1 cellular context compared by ENCODE assay signal in the genomic region with DNA sequence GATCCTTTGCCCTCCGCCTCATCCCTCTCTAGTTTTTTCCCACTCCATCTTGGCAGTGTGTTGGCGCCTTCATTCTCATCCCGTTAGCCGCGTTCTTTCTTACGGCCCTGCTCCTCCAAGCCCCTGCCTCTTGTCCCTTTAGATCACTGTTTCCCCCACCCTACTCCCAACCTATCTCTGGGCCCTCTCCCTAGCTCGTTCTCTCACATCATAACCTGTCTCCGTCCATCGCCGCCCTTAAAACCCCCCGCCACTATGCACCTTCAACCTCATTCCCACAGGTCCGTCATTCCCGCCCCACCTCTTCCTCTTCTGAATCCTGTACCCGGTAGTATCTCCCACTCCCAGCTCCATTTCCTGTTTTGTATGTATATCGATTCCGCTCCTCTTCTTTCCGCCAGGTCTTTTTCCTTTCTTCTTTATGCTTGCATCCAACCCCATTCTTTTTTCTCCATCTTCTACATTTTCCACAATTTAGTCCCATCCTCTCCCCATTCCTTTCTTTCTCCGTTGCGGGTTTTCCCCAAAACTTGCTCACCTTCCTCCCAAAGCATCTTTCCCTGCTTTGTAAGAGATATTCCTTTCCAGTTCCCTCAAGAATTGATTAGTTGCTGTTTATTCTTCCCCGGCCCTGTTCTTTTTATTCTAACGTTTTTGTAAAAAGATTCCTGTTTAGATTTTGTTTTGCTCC.
A peak's percentile ranks its signal among the peaks of the same experiment; 100 is the strongest.
TF ChIP-seq lines count a peak whose summit lies in the region.

No MANE protein-coding gene starts in this region.

TF ChIP-seq in HepG2, 621 proteins besides CTCF, POLR2A, EP300 and RAD21 (continued from another document and continues in another):
- peak; percentile 74; the same call in 1 of the 2 replicates for TF ChIP-seq SIN3A (IDR thresholded peaks at IDR 0.05; ENCODE audit: borderline replicate concordance, low read depth, low read length)
- TF ChIP-seq MAFG (CRISPR knock-in tag; IDR thresholded peaks at IDR 0.05): no peak
- no peak for TF ChIP-seq SMAD1 (CRISPR knock-in tag; IDR thresholded peaks at IDR 0.05; ENCODE audit: borderline replicate concordance, low read depth)
- TF ChIP-seq, protein P1, sequence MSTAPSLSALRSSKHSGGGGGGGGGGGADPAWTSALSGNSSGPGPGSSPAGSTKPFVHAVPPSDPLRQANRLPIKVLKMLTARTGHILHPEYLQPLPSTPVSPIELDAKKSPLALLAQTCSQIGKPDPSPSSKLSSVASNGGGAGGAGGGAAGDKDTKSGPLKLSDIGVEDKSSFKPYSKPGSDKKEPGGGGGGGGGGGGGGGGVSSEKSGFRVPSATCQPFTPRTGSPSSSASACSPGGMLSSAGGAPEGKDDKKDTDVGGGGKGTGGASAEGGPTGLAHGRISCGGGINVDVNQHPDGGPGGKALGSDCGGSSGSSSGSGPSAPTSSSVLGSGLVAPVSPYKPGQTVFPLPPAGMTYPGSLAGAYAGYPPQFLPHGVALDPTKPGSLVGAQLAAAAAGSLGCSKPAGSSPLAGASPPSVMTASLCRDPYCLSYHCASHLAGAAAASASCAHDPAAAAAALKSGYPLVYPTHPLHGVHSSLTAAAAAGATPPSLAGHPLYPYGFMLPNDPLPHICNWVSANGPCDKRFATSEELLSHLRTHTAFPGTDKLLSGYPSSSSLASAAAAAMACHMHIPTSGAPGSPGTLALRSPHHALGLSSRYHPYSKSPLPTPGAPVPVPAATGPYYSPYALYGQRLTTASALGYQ (CRISPR knock-in tag; IDR thresholded peaks at IDR 0.05): no peak
- no peak for TF ChIP-seq ZNF501 (CRISPR knock-in tag; IDR thresholded peaks at IDR 0.05)
- TF ChIP-seq ZNF569 (CRISPR knock-in tag; IDR thresholded peaks at IDR 0.05; ENCODE audit: borderline replicate concordance): no peak
- no peak for TF ChIP-seq ZNF510 (CRISPR knock-in tag; IDR thresholded peaks at IDR 0.05; ENCODE audit: low read depth)
- TF ChIP-seq ZNF207 (IDR thresholded peaks at IDR 0.05; ENCODE audit: borderline replicate concordance): no peak
- TF ChIP-seq PLRG1 (conservative IDR thresholded peaks at IDR 0.05): no peak
- TF ChIP-seq, protein P2, sequence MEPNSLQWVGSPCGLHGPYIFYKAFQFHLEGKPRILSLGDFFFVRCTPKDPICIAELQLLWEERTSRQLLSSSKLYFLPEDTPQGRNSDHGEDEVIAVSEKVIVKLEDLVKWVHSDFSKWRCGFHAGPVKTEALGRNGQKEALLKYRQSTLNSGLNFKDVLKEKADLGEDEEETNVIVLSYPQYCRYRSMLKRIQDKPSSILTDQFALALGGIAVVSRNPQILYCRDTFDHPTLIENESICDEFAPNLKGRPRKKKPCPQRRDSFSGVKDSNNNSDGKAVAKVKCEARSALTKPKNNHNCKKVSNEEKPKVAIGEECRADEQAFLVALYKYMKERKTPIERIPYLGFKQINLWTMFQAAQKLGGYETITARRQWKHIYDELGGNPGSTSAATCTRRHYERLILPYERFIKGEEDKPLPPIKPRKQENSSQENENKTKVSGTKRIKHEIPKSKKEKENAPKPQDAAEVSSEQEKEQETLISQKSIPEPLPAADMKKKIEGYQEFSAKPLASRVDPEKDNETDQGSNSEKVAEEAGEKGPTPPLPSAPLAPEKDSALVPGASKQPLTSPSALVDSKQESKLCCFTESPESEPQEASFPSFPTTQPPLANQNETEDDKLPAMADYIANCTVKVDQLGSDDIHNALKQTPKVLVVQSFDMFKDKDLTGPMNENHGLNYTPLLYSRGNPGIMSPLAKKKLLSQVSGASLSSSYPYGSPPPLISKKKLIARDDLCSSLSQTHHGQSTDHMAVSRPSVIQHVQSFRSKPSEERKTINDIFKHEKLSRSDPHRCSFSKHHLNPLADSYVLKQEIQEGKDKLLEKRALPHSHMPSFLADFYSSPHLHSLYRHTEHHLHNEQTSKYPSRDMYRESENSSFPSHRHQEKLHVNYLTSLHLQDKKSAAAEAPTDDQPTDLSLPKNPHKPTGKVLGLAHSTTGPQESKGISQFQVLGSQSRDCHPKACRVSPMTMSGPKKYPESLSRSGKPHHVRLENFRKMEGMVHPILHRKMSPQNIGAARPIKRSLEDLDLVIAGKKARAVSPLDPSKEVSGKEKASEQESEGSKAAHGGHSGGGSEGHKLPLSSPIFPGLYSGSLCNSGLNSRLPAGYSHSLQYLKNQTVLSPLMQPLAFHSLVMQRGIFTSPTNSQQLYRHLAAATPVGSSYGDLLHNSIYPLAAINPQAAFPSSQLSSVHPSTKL (CRISPR knock-in tag; IDR thresholded peaks at IDR 0.05): no peak
- no peak for TF ChIP-seq ARID3A (IDR thresholded peaks at IDR 0.05; ENCODE audit: low read depth, low read length)
- TF ChIP-seq HES4 (CRISPR knock-in tag; IDR thresholded peaks at IDR 0.05; ENCODE audit: borderline replicate concordance): 0 out of 2 replicates have a peak, but pooled peaks have one; percentile 12
- no peak for TF ChIP-seq SSRP1 (CRISPR knock-in tag; IDR thresholded peaks at IDR 0.05)
- no peak for TF ChIP-seq ZNF331 (CRISPR knock-in tag; IDR thresholded peaks at IDR 0.05)
- no peak for TF ChIP-seq POLR2AphosphoS2 (IDR thresholded peaks at IDR 0.05; ENCODE audit: low read depth, low read length)
- TF ChIP-seq, protein P3, sequence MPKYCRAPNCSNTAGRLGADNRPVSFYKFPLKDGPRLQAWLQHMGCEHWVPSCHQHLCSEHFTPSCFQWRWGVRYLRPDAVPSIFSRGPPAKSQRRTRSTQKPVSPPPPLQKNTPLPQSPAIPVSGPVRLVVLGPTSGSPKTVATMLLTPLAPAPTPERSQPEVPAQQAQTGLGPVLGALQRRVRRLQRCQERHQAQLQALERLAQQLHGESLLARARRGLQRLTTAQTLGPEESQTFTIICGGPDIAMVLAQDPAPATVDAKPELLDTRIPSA (CRISPR knock-in tag; IDR thresholded peaks at IDR 0.05; ENCODE audit: borderline replicate concordance): no peak
- no peak for TF ChIP-seq USF2 (IDR thresholded peaks at IDR 0.05; ENCODE audit: low read depth, low read length)
- TF ChIP-seq USF2 (CRISPR knock-in tag; IDR thresholded peaks at IDR 0.05; ENCODE audit: borderline replicate concordance): no peak
- no peak for TF ChIP-seq ZNF382 (CRISPR knock-in tag; IDR thresholded peaks at IDR 0.05; ENCODE audit: borderline replicate concordance)
- TF ChIP-seq ZFP1 (CRISPR knock-in tag; IDR thresholded peaks at IDR 0.05): no peak
- TF ChIP-seq ZSCAN21 (CRISPR knock-in tag; IDR thresholded peaks at IDR 0.05; ENCODE audit: borderline replicate concordance): no peak
- no peak for TF ChIP-seq AKAP8 (CRISPR knock-in tag; IDR thresholded peaks at IDR 0.05)
- no peak for TF ChIP-seq ZFP37 (CRISPR knock-in tag; IDR thresholded peaks at IDR 0.05; ENCODE audit: borderline replicate concordance)
- no peak for TF ChIP-seq SIN3B (IDR thresholded peaks at IDR 0.05; ENCODE audit: low read length)
- TF ChIP-seq, protein P4, sequence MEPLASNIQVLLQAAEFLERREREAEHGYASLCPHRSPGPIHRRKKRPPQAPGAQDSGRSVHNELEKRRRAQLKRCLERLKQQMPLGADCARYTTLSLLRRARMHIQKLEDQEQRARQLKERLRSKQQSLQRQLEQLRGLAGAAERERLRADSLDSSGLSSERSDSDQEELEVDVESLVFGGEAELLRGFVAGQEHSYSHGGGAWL (CRISPR knock-in tag; IDR thresholded peaks at IDR 0.05): no peak
- TF ChIP-seq TSC22D2 (CRISPR knock-in tag; IDR thresholded peaks at IDR 0.05; ENCODE audit: borderline replicate concordance): no peak
- TF ChIP-seq ZFP82 (CRISPR knock-in tag; IDR thresholded peaks at IDR 0.05; ENCODE audit: borderline replicate concordance): no peak
- no peak for TF ChIP-seq RFXAP (CRISPR knock-in tag; IDR thresholded peaks at IDR 0.05; ENCODE audit: borderline replicate concordance)
- no peak for TF ChIP-seq ZBTB10 (CRISPR knock-in tag; IDR thresholded peaks at IDR 0.05; ENCODE audit: borderline replicate concordance)
- no peak; the same call in 1 of the 2 replicates for TF ChIP-seq SALL1 (CRISPR knock-in tag; IDR thresholded peaks at IDR 0.05)
- no peak for TF ChIP-seq KLF6 (CRISPR knock-in tag; IDR thresholded peaks at IDR 0.05)
- TF ChIP-seq JUND (CRISPR knock-in tag; IDR thresholded peaks at IDR 0.05): no peak
- peak; percentile 75 for TF ChIP-seq PHF20 (CRISPR knock-in tag; IDR thresholded peaks at IDR 0.05)
- no peak for TF ChIP-seq ZMYM3 (CRISPR knock-in tag; IDR thresholded peaks at IDR 0.05)
- no peak for TF ChIP-seq ZNF3 (CRISPR knock-in tag; IDR thresholded peaks at IDR 0.05)
- TF ChIP-seq REXO4 (CRISPR knock-in tag; IDR thresholded peaks at IDR 0.05; ENCODE audit: borderline replicate concordance): no peak
- TF ChIP-seq ZNF563 (CRISPR knock-in tag; IDR thresholded peaks at IDR 0.05): no peak
- TF ChIP-seq, protein P5, sequence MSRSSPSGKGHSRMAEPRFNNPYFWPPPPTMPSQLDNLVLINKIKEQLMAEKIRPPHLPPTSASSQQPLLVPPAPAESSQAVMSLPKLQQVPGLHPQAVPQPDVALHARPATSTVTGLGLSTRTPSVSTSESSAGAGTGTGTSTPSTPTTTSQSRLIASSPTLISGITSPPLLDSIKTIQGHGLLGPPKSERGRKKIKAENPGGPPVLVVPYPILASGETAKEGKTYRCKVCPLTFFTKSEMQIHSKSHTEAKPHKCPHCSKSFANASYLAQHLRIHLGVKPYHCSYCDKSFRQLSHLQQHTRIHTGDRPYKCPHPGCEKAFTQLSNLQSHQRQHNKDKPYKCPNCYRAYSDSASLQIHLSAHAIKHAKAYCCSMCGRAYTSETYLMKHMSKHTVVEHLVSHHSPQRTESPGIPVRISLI (CRISPR knock-in tag; IDR thresholded peaks at IDR 0.05; ENCODE audit: borderline replicate concordance): no peak
- no peak for TF ChIP-seq KLF9 (CRISPR knock-in tag; IDR thresholded peaks at IDR 0.05; ENCODE audit: low read depth)
- peak; percentile 39; the same call in 1 of the 2 replicates for TF ChIP-seq HDAC1 (CRISPR knock-in tag; IDR thresholded peaks at IDR 0.05)
- TF ChIP-seq, protein P6, sequence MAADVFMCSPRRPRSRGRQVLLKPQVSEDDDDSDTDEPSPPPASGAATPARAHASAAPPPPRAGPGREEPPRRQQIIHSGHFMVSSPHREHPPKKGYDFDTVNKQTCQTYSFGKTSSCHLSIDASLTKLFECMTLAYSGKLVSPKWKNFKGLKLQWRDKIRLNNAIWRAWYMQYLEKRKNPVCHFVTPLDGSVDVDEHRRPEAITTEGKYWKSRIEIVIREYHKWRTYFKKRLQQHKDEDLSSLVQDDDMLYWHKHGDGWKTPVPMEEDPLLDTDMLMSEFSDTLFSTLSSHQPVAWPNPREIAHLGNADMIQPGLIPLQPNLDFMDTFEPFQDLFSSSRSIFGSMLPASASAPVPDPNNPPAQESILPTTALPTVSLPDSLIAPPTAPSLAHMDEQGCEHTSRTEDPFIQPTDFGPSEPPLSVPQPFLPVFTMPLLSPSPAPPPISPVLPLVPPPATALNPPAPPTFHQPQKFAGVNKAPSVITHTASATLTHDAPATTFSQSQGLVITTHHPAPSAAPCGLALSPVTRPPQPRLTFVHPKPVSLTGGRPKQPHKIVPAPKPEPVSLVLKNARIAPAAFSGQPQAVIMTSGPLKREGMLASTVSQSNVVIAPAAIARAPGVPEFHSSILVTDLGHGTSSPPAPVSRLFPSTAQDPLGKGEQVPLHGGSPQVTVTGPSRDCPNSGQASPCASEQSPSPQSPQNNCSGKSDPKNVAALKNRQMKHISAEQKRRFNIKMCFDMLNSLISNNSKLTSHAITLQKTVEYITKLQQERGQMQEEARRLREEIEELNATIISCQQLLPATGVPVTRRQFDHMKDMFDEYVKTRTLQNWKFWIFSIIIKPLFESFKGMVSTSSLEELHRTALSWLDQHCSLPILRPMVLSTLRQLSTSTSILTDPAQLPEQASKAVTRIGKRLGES (CRISPR knock-in tag; IDR thresholded peaks at IDR 0.05; ENCODE audit: borderline replicate concordance): no peak
- TF ChIP-seq ZNF333 (CRISPR knock-in tag; IDR thresholded peaks at IDR 0.05; ENCODE audit: borderline replicate concordance): 0 out of 2 replicates have a peak, but pooled peaks have one; percentile 68
- TF ChIP-seq ZBTB8A (CRISPR knock-in tag; IDR thresholded peaks at IDR 0.05; ENCODE audit: borderline replicate concordance, low read depth): no peak
